Comparison of ENCODE assay signal across 8 cellular contexts in genomic region chr4:127622621-127622922, GRCh38. TPM values are rescaled to one million over a fixed set of nuclear protein-coding genes. Genes with fewer than 3 reads are reported as not detected.
DNase-seq lines count a peak whose midpoint lies in the region; TF ChIP-seq lines count a peak whose summit lies in the region.

No MANE protein-coding gene starts in this region.

- H3K27ac ChIP-seq in WERI-Rb-1 (no peak overlapping the region; the same call in 1 of the 2 replicates), iPS DF 6.9 (ENCODE audit: low read length) (no peak overlapping the region), skeletal muscle tissue (ENCODE audit: low read depth, low read length) (no peak overlapping the region)

- H3K36me3 ChIP-seq in HAP-1 (replicated peaks), result no peaks in the 10 kb centered on the region; the same call in 1 of the 2 replicates
- no peaks in the 10 kb centered on the region for H3K36me3 ChIP-seq in WERI-Rb-1
- H3K36me3 ChIP-seq in iPS DF 6.9 (ENCODE audit: control insufficient read depth, insufficient read depth, low read length), result no peaks in the 10 kb centered on the region
- H3K36me3 ChIP-seq in skeletal muscle tissue (ENCODE audit: control insufficient read depth in 3 of 3, insufficient read depth in 3 of 3, low read length in 3 of 3), result no peaks in the 10 kb centered on the region

- H3K27me3 ChIP-seq in HAP-1 (ENCODE audit: low read depth) (no peaks in the 10 kb centered on the region), WERI-Rb-1 (ENCODE audit: insufficient read depth, low read depth, severe bottlenecking) (no peaks in the 10 kb centered on the region), iPS DF 6.9 (ENCODE audit: control insufficient read depth, insufficient read depth, low read length) (peaks cover 6% of the 10 kb centered on the region; the same call in 1 of the 2 replicates), skeletal muscle tissue (ENCODE audit: control insufficient read depth in 3 of 3, insufficient read depth in 3 of 3, low read length in 3 of 3) (peaks cover 11 to 24% (median 13%) of the 10 kb centered on the region in 3 donors)

- WGBS in iPS DF 6.9 (ENCODE audit: insufficient coverage, insufficient read length), result no CpG with 5 or more reads among the region's 12 CpGs

- peak overlapping the region; percentile 67 for H3K4me3 ChIP-seq in HAP-1
- peak overlapping the region; percentile 42 for H3K4me3 ChIP-seq in WERI-Rb-1 (ENCODE audit: low read depth, low read length)
- peak overlapping the region; percentile 46; the same call in 1 of the 2 replicates for H3K4me3 ChIP-seq in iPS DF 6.9 (ENCODE audit: low read length)
- H3K4me3 ChIP-seq in skeletal muscle tissue (ENCODE audit: low read length in 3 of 3), result peak overlapping the region; percentile 61 to 68 (median 65)

- H3K9me3 ChIP-seq in HAP-1, result no peaks in the 10 kb centered on the region
- no peaks in the 10 kb centered on the region for H3K9me3 ChIP-seq in WERI-Rb-1 (ENCODE audit: severe bottlenecking)
- H3K9me3 ChIP-seq in iPS DF 6.9 (ENCODE audit: control insufficient read depth, insufficient read depth, low read length), result no peaks in the 10 kb centered on the region
- H3K9me3 ChIP-seq in skeletal muscle tissue (ENCODE audit: control insufficient read depth in 3 of 3, low read length in 3 of 3), result no peaks in the 10 kb centered on the region

- DNase-seq in HAP-1 (ENCODE audit: low spot score in 2 of 2) (peak in 1 of 2 experiments; percentile 92), WERI-Rb-1 (peak; percentile 87), iPS DF 6.9 (ENCODE audit: low read depth, low spot score) (no peak), NCI-H1092 treated with DMSO at 0.1 percent for 48 hours (lab: John Stamatoyannopoulos, UW) (no peak), erythroblast (lab: John Stamatoyannopoulos, UW) (no peak), NCI-H128 (lab: John Stamatoyannopoulos, UW; ENCODE audit: unreplicated experiment) (no peak)
- no peak for DNase-seq in stimulated activated CD4-positive, alpha-beta T cell treated with anti-CD3 and anti-CD28 coated beads, Interleukin-12 subunit alpha, Interleukin-12 subunit beta, amount 100 ng/mL, for 4 hours

- in situ Hi-C loops in HAP-1 (cut with MboI; ENCODE audit: low sequenced_read_pairs), result no loop called here

- no peak for TF ChIP-seq CTCF in WERI-Rb-1 (IDR thresholded peaks at IDR 0.05; ENCODE audit: low read depth, low read length)

- H3K4me1 ChIP-seq in HAP-1 (peaks cover 13% of the 10 kb centered on the region), iPS DF 6.9 (ENCODE audit: control insufficient read depth, insufficient read depth, low read length) (no peaks in the 10 kb centered on the region), skeletal muscle tissue (ENCODE audit: control insufficient read depth in 3 of 3, insufficient read depth in 3 of 3, low read length in 3 of 3) (peaks cover 2 to 10% (median 6%) of the 10 kb centered on the region in 3 donors)

- TF ChIP-seq POLR2A in erythroblast (IDR thresholded peaks at IDR 0.05; ENCODE audit: low read length), result no peak

- no peak overlapping the region for H3K9ac ChIP-seq in skeletal muscle tissue (ENCODE audit: low read depth in 1 of 3, low read length in 3 of 3)

RNA-seq across cellular contexts. Expression of gene INTU, which starts 10.2 kb away (rescaled TPM):
- total RNA-seq in skeletal muscle tissue, result 9.9 TPM
